Comparison of ENCODE assay signal across 11 cellular contexts in the genomic region with DNA sequence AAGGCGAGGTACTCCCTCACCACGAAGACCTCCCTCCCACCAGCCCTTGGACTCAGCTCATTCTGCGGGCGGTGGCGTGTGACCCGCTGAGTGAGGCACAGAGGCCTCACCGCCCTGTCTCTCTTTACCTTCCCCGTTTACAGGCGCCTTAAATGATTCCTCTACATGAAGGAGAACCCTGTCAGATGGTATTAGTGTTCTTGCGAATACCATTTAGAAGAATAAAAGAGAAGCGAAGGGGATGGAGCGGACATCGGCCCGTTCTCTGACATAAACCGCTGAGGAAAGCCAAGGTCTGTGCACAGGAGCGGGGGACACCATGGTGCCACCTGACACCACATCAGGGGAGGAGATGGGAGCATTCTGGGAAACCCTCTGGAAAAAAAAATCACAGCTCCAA.
DNase-seq lines count a peak whose midpoint lies in the region; ATAC-seq and TF ChIP-seq lines count a peak whose summit lies in the region.
"Had no signal": no experiment of that assay in that cellular context is flagged by ENCODE, and none has a peak within 500 bp of the region (broad histone marks: within the 10 kb centered on the region; RNA-seq: fewer than 3 reads in every experiment).

No MANE protein-coding gene starts in this region.

- ATAC-seq in IMR-90 (ENCODE audit: low read depth): no peak
- ATAC-seq in lung (ENCODE audit: insufficient read depth, low FRiP score): no peak
- no peak for ATAC-seq in stimulated activated naive B cell treated with anti-CD40 and anti-IgM and Interleukin-4, amounts not matched to agents 10 μg/mL and 1 μg/mL and 100 μg/mL, for 72 hours (replicated peaks)
- no peak for ATAC-seq in HG03196 (IDR thresholded peaks at IDR 0.05; ENCODE audit: unreplicated experiment)
- no peak for ATAC-seq in GM18511 (IDR thresholded peaks at IDR 0.05; ENCODE audit: unreplicated experiment)
- ATAC-seq: left lobe of liver had no signal

- peak overlapping the region; percentile 68 for H2AK9ac ChIP-seq in IMR-90 (replicated peaks; ENCODE audit: low read depth, low read length, poor library complexity)

- H2BK120ac ChIP-seq in IMR-90 (ENCODE audit: low read depth, low read length): peak overlapping the region; percentile 53; the same call in 1 of the 2 replicates

- H2AFZ ChIP-seq in IMR-90 (replicated peaks; ENCODE audit: low read length, poor library complexity): no peak overlapping the region

- H3K4me3 ChIP-seq in IMR-90 (ENCODE audit: insufficient read depth, low read depth, low read length): no peak overlapping the region
- peak overlapping the region; percentile 76 for H3K4me3 ChIP-seq in adipocyte (ENCODE audit: low read length)
- H3K4me3 ChIP-seq in lung: no peak overlapping the region
- H3K4me3 ChIP-seq: HAP-1 had no signal

- peak overlapping the region; percentile 20 to 56; a peak in 2 of 4 replicates for H4K8ac ChIP-seq in IMR-90 (ENCODE audit: low read depth in 2 of 2, low read length in 2 of 2)

- H3K36me3 ChIP-seq in IMR-90 (ENCODE audit: control insufficient read depth, insufficient read depth, low read length): no peaks in the 10 kb centered on the region
- H3K36me3 ChIP-seq in adipocyte (ENCODE audit: control insufficient read depth, insufficient read depth, low read length, severe bottlenecking): no peaks in the 10 kb centered on the region
- H3K36me3 ChIP-seq in lung (ENCODE audit: control insufficient read depth in 2 of 2, insufficient read depth in 2 of 2, low read length in 2 of 2): no peaks in the 10 kb centered on the region
- H3K36me3 ChIP-seq: HAP-1 had no signal

- peak overlapping the region; percentile 44; the same call in 1 of the 2 replicates for H3K14ac ChIP-seq in IMR-90 (replicated peaks; ENCODE audit: low read depth, low read length)

- dilution Hi-C loops in IMR-90 (cut with HindIII; ENCODE audit: low sequenced_read_pairs, unreplicated experiment): no loop called here

- H2BK15ac ChIP-seq in IMR-90 (ENCODE audit: low read depth, low read length): no peak overlapping the region; the same call in 2 of the 3 replicates

- TF ChIP-seq RAD21 in IMR-90 (IDR thresholded peaks at IDR 0.05; ENCODE audit: low read length): no peak

- H3K9ac ChIP-seq in IMR-90 (ENCODE audit: low read depth, low read length) (no peak overlapping the region), adipocyte (ENCODE audit: low read length) (peak overlapping the region; percentile 87)

- peak overlapping the region in 1 of 2 donors; percentile 39 for H3K4me3 Mint-ChIP-seq in stimulated activated naive B cell treated with anti-CD40 and anti-IgM and Interleukin-4, amounts not matched to agents 10 μg/mL and 1 μg/mL and 100 μg/mL, for 72 hours

- BruUV-seq in IMR-90 (replicated peaks; lab: Mats Ljungman, UMichigan): no TSS peak

- no peak overlapping the region for H2BK20ac ChIP-seq in IMR-90 (ENCODE audit: low read depth, low read length)

- H4K5ac ChIP-seq in IMR-90 (ENCODE audit: low read depth, low read length): no peak overlapping the region

- H3K9me1 ChIP-seq in IMR-90 (ENCODE audit: insufficient read depth, low read length): peaks cover 13% of the 10 kb centered on the region

- H3K4me1 Mint-ChIP-seq in stimulated activated naive B cell treated with anti-CD40 and anti-IgM and Interleukin-4, amounts not matched to agents 10 μg/mL and 1 μg/mL and 100 μg/mL, for 72 hours: peaks cover 50 to 83% of the 10 kb centered on the region in 2 donors

- intact Hi-C loops in IMR-90 (cut with micrococcal nuclease): loop anchor here (10.0 kb wide), 1 partner anchor 174 kb away; no protein-coding TSS in a partner anchor

- POLR2A ChIA-PET in IMR-90 (lab: Charles Lee; ENCODE audit: unreplicated experiment): no interaction called here

- peaks cover 4 to 9% of the 10 kb centered on the region in 2 donors for H3K36me3 Mint-ChIP-seq in stimulated activated naive B cell treated with anti-CD40 and anti-IgM and Interleukin-4, amounts not matched to agents 10 μg/mL and 1 μg/mL and 100 μg/mL, for 72 hours

- no peak for TF ChIP-seq POLR2A in IMR-90 (IDR thresholded peaks at IDR 0.05; ENCODE audit: low read depth, low read length)

- peak overlapping the region; percentile 80 for H2BK5ac ChIP-seq in IMR-90 (ENCODE audit: low read depth, low read length, poor library complexity, severe bottlenecking)

- H3K27ac ChIP-seq in IMR-90 (ENCODE audit: insufficient read depth, low read length) (peak overlapping the region; percentile 15; the same call in 1 of the 2 replicates), lung (ENCODE audit: low read depth in 1 of 2, low read length in 1 of 2) (peak overlapping the region; percentile 65 to 69)

- H4K20me1 ChIP-seq in IMR-90 (ENCODE audit: insufficient read depth, low read length): peaks cover 17% of the 10 kb centered on the region

- H3K56ac ChIP-seq in IMR-90 (ENCODE audit: extremely low read depth, insufficient read depth, low read length): no peak overlapping the region

- H3K4me2 ChIP-seq in IMR-90 (ENCODE audit: low read depth, low read length): no peak overlapping the region

- H3K27me3 ChIP-seq in IMR-90 (ENCODE audit: control insufficient read depth, insufficient read depth, low read length) (no peaks in the 10 kb centered on the region), adipocyte (replicated peaks; ENCODE audit: control insufficient read depth, insufficient read depth, low read length) (no peaks in the 10 kb centered on the region), lung (ENCODE audit: control insufficient read depth, insufficient read depth) (no peaks in the 10 kb centered on the region)

- H3K4me1 ChIP-seq in IMR-90 (ENCODE audit: control insufficient read depth, insufficient read depth, low read length) (peaks cover 35% of the 10 kb centered on the region), adipocyte (ENCODE audit: control insufficient read depth, insufficient read depth, low read length) (peaks cover 57% of the 10 kb centered on the region), lung (ENCODE audit: control insufficient read depth in 2 of 2, insufficient read depth in 2 of 2, low read length in 2 of 2) (peaks cover 31 to 33% of the 10 kb centered on the region in 2 donors)
- H3K4me1 ChIP-seq: HAP-1 had no signal

- no CpG with 5 or more reads among the region's 16 CpGs for WGBS in IMR-90 (ENCODE audit: extremely low coverage in 2 of 2, insufficient read length in 1 of 2), 2 experiments
- WGBS in lung, 2 donors: 85 to 96% methylated on average over 16 of the region's 16 CpGs

- no peak overlapping the region; the same call in 1 of the 2 replicates for H4K91ac ChIP-seq in IMR-90 (ENCODE audit: insufficient read depth, low read depth, low read length)

- H2AK5ac ChIP-seq in IMR-90 (ENCODE audit: low read depth, low read length): no peak overlapping the region

- no peak overlapping the region; the same call in 1 of the 2 replicates for H3K4ac ChIP-seq in IMR-90 (ENCODE audit: low read depth, low read length)

- no peaks in the 10 kb centered on the region for H3K9me3 ChIP-seq in IMR-90 (ENCODE audit: control insufficient read depth, insufficient read depth, low read length)
- no peaks in the 10 kb centered on the region for H3K9me3 ChIP-seq in adipocyte (ENCODE audit: control insufficient read depth, low read length)
- no peaks in the 10 kb centered on the region for H3K9me3 ChIP-seq in lung (ENCODE audit: control insufficient read depth in 2 of 2, insufficient read depth in 1 of 2, low read length in 1 of 2)
- H3K9me3 ChIP-seq: HAP-1 had no signal

- no peak overlapping the region for H3K18ac ChIP-seq in IMR-90 (ENCODE audit: low read depth, low read length)

- peak overlapping the region; percentile 73 for H3K27ac Mint-ChIP-seq in stimulated activated naive B cell treated with anti-CD40 and anti-IgM and Interleukin-4, amounts not matched to agents 10 μg/mL and 1 μg/mL and 100 μg/mL, for 72 hours

- H3K27me3 Mint-ChIP-seq in stimulated activated naive B cell treated with anti-CD40 and anti-IgM and Interleukin-4, amounts not matched to agents 10 μg/mL and 1 μg/mL and 100 μg/mL, for 72 hours: no peaks in the 10 kb centered on the region

- no peak overlapping the region for H3K23ac ChIP-seq in IMR-90 (ENCODE audit: low read depth, low read length)

- in situ Hi-C loops in IMR-90 (cut with MboI; ENCODE audit: low sequenced_read_pairs): no loop called here

- TF ChIP-seq CTCF in IMR-90 (conservative IDR thresholded peaks at IDR 0.05; ENCODE audit: low read depth, low read length) (no peak), lung (IDR thresholded peaks at IDR 0.05; ENCODE audit: control extremely low read depth, extremely low read depth) (no peak)

- peaks cover 26 to 59% of the 10 kb centered on the region in 2 experiments for H3K79me1 ChIP-seq in IMR-90 (ENCODE audit: low read depth in 1 of 2, low read length in 2 of 2)

- CTCF ChIA-PET in IMR-90 (lab: Yijun Ruan, JAX): no interaction called here

- DNase-seq in IMR-90 (no peak), adipocyte (ENCODE audit: low read depth) (no peak), lung (ENCODE audit: low spot score) (no peak), NCI-H510A (lab: John Stamatoyannopoulos, UW) (no peak)
- no peak for DNase-seq in stimulated activated naive B cell treated with anti-CD40 and anti-IgM and Interleukin-4, amounts not matched to agents 10 μg/mL and 1 μg/mL and 100 μg/mL, for 72 hours
- DNase-seq: activated T-cell treated with anti-CD3 and anti-CD28 coated beads for 4 hours, NCI-H524 had no signal

- peaks cover 0 to 2% of the 10 kb centered on the region in 2 donors for H3K9me3 Mint-ChIP-seq in stimulated activated naive B cell treated with anti-CD40 and anti-IgM and Interleukin-4, amounts not matched to agents 10 μg/mL and 1 μg/mL and 100 μg/mL, for 72 hours

TF ChIP-seq in IMR-90, 13 proteins besides CTCF, POLR2A, EP300 and RAD21 (continues in another document):
- no peak for TF ChIP-seq SMC3 (IDR thresholded peaks at IDR 0.05; ENCODE audit: low read depth, low read length)
- TF ChIP-seq, protein P1, sequence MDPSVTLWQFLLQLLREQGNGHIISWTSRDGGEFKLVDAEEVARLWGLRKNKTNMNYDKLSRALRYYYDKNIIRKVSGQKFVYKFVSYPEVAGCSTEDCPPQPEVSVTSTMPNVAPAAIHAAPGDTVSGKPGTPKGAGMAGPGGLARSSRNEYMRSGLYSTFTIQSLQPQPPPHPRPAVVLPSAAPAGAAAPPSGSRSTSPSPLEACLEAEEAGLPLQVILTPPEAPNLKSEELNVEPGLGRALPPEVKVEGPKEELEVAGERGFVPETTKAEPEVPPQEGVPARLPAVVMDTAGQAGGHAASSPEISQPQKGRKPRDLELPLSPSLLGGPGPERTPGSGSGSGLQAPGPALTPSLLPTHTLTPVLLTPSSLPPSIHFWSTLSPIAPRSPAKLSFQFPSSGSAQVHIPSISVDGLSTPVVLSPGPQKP (IDR thresholded peaks at IDR 0.05; ENCODE audit: borderline replicate concordance, low read depth, low read length): no peak
- no peak for TF ChIP-seq MAFK (IDR thresholded peaks at IDR 0.05; ENCODE audit: low read depth, low read length)
- TF ChIP-seq FOS (IDR thresholded peaks at IDR 0.05; ENCODE audit: low read depth, low read length): no peak
- no peak for TF ChIP-seq RCOR1 (IDR thresholded peaks at IDR 0.05; ENCODE audit: insufficient replicate concordance, low read length)
